21 cellular contexts compared by ENCODE assay signal in the genomic region with DNA sequence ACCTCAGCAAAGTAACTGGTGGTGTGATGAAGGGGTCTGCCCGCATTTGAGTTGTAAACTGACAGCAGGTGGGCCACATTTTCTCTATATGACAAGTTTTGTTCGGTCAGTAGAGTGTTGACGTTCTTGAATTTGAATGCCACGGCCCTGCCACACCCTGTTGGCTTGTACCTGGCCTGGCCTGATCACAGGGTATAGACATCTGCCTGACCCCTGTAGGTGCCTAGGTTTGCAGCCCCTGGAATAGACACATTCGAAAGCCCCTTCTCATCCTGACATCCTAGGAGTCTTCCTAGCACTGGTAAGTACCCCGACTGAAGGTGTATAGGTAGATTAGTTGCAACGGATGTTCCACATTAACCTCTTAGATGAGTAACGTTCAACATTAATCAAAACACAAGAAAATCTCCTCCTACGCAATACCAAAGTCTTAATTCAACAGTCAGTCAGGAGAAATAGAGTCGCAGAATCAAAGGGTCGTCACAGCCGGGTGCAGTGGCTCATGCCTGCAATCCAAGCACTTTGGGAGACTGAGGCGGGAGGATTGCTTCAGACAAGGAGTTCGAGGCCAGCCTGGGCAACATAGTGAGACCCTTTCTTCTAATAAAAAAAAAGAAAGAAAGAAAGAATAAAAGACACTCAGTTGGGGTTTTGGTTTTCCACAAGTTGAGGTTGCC. TPM values are rescaled to one million over a fixed set of nuclear protein-coding genes. Genes with fewer than 3 reads are reported as not detected.
A peak's percentile ranks its signal among the peaks of the same experiment; 100 is the strongest.
DNase-seq lines count a peak whose midpoint lies in the region; ATAC-seq lines count a peak whose summit lies in the region.
"Had no signal": no experiment of that assay in that cellular context is flagged by ENCODE, and none has a peak within 500 bp of the region (broad histone marks: within the 10 kb centered on the region; RNA-seq: fewer than 3 reads in every experiment).

No MANE protein-coding gene starts in this region.

- no peaks in the 10 kb centered on the region for H3K9me3 Mint-ChIP-seq in activated naive CD4-positive, alpha-beta T cell treated with anti-CD3 and anti-CD28 coated beads, Interleukin-2, amount 10 ng/mL, durations not matched to agents 7 days and 5 days
- H3K9me3 Mint-ChIP-seq in activated naive CD8-positive, alpha-beta T cell (ENCODE audit: low read depth), result no peaks in the 10 kb centered on the region
- H3K9me3 Mint-ChIP-seq: IgD-negative memory B cell, nephron progenitor cell had no signal

- in situ Hi-C loops in ACHN (cut with HindIII; ENCODE audit: low pct_ligation_motif_present, low pct_unique_long_range_greater_than_20kb, low sequenced_read_pairs), result no loop called here

- H3K27me3 Mint-ChIP-seq in activated naive CD4-positive, alpha-beta T cell treated with anti-CD3 and anti-CD28 coated beads, Interleukin-2, amount 10 ng/mL, durations not matched to agents 7 days and 5 days, result no peaks in the 10 kb centered on the region
- no peaks in the 10 kb centered on the region for H3K27me3 Mint-ChIP-seq in T-helper 17 cell
- H3K27me3 Mint-ChIP-seq in activated naive CD8-positive, alpha-beta T cell, result no peaks in the 10 kb centered on the region

- intact Hi-C loops in sciatic nerve (cut with DNase I), result no loop called here

- H3K36me3 Mint-ChIP-seq in activated naive CD4-positive, alpha-beta T cell treated with anti-CD3 and anti-CD28 coated beads, Interleukin-2, amount 10 ng/mL, durations not matched to agents 7 days and 5 days, result peaks cover 33% of the 10 kb centered on the region
- no peaks in the 10 kb centered on the region for H3K36me3 Mint-ChIP-seq in T-helper 17 cell (ENCODE audit: low read depth)
- peaks cover 16% of the 10 kb centered on the region for H3K36me3 Mint-ChIP-seq in activated naive CD8-positive, alpha-beta T cell
- H3K36me3 Mint-ChIP-seq: brain had no signal

- no peaks in the 10 kb centered on the region for H3K9me3 ChIP-seq in T-helper 17 cell (ENCODE audit: control insufficient read depth, low read length, poor library complexity, severe bottlenecking)
- H3K9me3 ChIP-seq: prostate gland had no signal

- ATAC-seq in T-helper 17 cell (no peak), sciatic nerve (no peak)
- ATAC-seq: left cardiac atrium; stimulated activated naive CD8-positive, alpha-beta T cell treated with anti-CD3 and anti-CD28 coated beads, Interleukin-15, Interleukin-2, amounts not matched to agents 100 U/mL and 50 U/mL, for 24 hours had no signal

- peaks cover 85% of the 10 kb centered on the region for H3K4me1 Mint-ChIP-seq in activated naive CD4-positive, alpha-beta T cell treated with anti-CD3 and anti-CD28 coated beads, Interleukin-2, amount 10 ng/mL, durations not matched to agents 7 days and 5 days
- peaks cover 52% of the 10 kb centered on the region for H3K4me1 Mint-ChIP-seq in T-helper 17 cell
- H3K4me1 Mint-ChIP-seq in activated naive CD8-positive, alpha-beta T cell (ENCODE audit: low read depth), result peaks cover 72% of the 10 kb centered on the region

- peak; percentile 11 for DNase-seq in activated naive CD4-positive, alpha-beta T cell treated with anti-CD3 and anti-CD28 coated beads, Interleukin-2, amount 10 ng/mL, durations not matched to agents 7 days and 5 days
- DNase-seq in activated naive CD4-positive, alpha-beta T cell treated with Interleukin-2 at 50 U/mL for 16 hours, result no peak
- DNase-seq in T-helper 17 cell (no peak), sciatic nerve (ENCODE audit: low spot score) (peak; percentile 14), SHP77 (lab: John Stamatoyannopoulos, UW) (no peak), ACHN (no peak)
- DNase-seq: DND-41; left cardiac atrium; mesenchymal stem cell; MM.1S; NCI-H1694 treated with DMSO at 0.1 percent for 48 hours; nephron progenitor cell; stimulated activated CD4-positive, alpha-beta T cell treated with anti-CD3 and anti-CD28 coated beads, Interleukin-2, amount 100 ng/mL, for 24 hours; stimulated activated naive CD8-positive, alpha-beta T cell treated with anti-CD3 and anti-CD28 coated beads, Interleukin-15, Interleukin-2, amounts not matched to agents 100 U/mL and 50 U/mL, for 24 hours; trophoblast cell had no signal

- H3K4me3 Mint-ChIP-seq in activated naive CD4-positive, alpha-beta T cell treated with anti-CD3 and anti-CD28 coated beads, Interleukin-2, amount 10 ng/mL, durations not matched to agents 7 days and 5 days, result no peak overlapping the region
- H3K4me3 Mint-ChIP-seq in T-helper 17 cell, result no peak overlapping the region
- H3K4me3 Mint-ChIP-seq in activated naive CD8-positive, alpha-beta T cell, result peak overlapping the region; percentile 66
- H3K4me3 Mint-ChIP-seq: brain, nephron progenitor cell had no signal

- CTCF ChIA-PET in activated naive CD4-positive, alpha-beta T cell treated with anti-CD3 and anti-CD28 coated beads, Interleukin-2, amount 10 ng/mL, durations not matched to agents 7 days and 5 days (lab: Charles Lee), result interaction anchor here (1.1 kb wide), 1 partner anchor 89 kb away, joined by 3 read pairs; no protein-coding TSS in a partner anchor

- H3K27ac Mint-ChIP-seq in activated naive CD4-positive, alpha-beta T cell treated with anti-CD3 and anti-CD28 coated beads, Interleukin-2, amount 10 ng/mL, durations not matched to agents 7 days and 5 days, result peak overlapping the region; percentile 79
- H3K27ac Mint-ChIP-seq in T-helper 17 cell, result peak overlapping the region; percentile 98
- peak overlapping the region; percentile 88 for H3K27ac Mint-ChIP-seq in activated naive CD8-positive, alpha-beta T cell
- H3K27ac Mint-ChIP-seq: brain, nephron progenitor cell had no signal

RNA-seq across cellular contexts. Expression of a gene that starts 43.6 kb away (rescaled TPM):
- total RNA-seq in T-helper 17 cell (100 to 1,000 TPM; 310 to 362 TPM), sciatic nerve (1.3 TPM)
- total RNA-seq: fibroblast of lung, H4 had no signal

Comparison
In these comparisons a context has a peak if more than half of its experiments do, and no peak if none do; other contexts are left out.
1. DNase-seq: peak in activated naive CD4-positive, alpha-beta T cell treated with anti-CD3 and anti-CD28 coated beads, Interleukin-2, amount 10 ng/mL, durations not matched to agents 7 days and 5 days (single experiment) and sciatic nerve (single experiment); none in activated naive CD4-positive, alpha-beta T cell treated with Interleukin-2 at 50 U/mL for 16 hours (single experiment), T-helper 17 cell (0 of 3), SHP77 (0 of 2) and ACHN (single experiment).
2. RNA of a gene that starts 43.6 kb away (total RNA-seq): 310 to 362 TPM in T-helper 17 cell; 1.3 TPM in sciatic nerve (single experiment); every median in the first group is over 100 times any median in the second.
3. Peak in every context shown above with its lines, with median percentiles within 50 percentile points of each other: H3K27ac Mint-ChIP-seq.